In the genomic region with DNA sequence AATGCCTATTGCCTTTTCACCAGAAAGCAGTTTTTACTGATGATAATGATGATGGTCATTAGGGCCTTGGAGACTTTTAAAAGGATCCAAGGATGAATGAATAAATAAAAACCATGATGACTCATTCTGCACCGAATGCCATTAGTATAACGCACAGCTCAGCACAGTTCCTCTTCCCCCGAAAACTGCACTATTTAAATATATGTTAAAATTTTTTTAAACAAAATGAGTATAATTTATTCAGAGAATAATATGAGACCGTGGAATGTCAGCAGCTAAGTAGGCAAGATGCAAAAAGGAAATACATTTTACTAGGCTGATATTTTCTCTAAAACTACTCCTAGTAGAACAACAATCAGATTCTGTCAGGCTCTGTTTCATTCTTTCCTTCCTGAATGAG, we compare ENCODE assay signal across 13 cellular contexts.
DNase-seq lines count a peak whose midpoint lies in the region; ATAC-seq and TF ChIP-seq lines count a peak whose summit lies in the region.
"Had no signal": no experiment of that assay in that cellular context is flagged by ENCODE, and none has a peak within 500 bp of the region (broad histone marks: within the 10 kb centered on the region; RNA-seq: fewer than 3 reads in every experiment).

No MANE protein-coding gene starts in this region.

- TF ChIP-seq CTCF in OCI-LY3 (IDR thresholded peaks at IDR 0.05; ENCODE audit: low read depth, low read length) (no peak), choroid plexus epithelial cell (conservative IDR thresholded peaks at IDR 0.05; ENCODE audit: low read depth, low read length) (no peak), omental fat pad (IDR thresholded peaks at IDR 0.05) (no peak)

- DNase-seq in Caki2 (ENCODE audit: low read depth) (peak; percentile 15), choroid plexus epithelial cell (ENCODE audit: low read depth) (peak; percentile 70), omental fat pad (ENCODE audit: low spot score) (no peak), NCI-H526 treated with DMSO at 0.1 percent for 48 hours (lab: John Stamatoyannopoulos, UW) (no peak), NCI-H345 (lab: John Stamatoyannopoulos, UW) (no peak)
- DNase-seq: naive B cell had no signal

- H3K4me3 ChIP-seq in OCI-LY3 (ENCODE audit: low read length) (peak overlapping the region; percentile 25; the same call in 1 of the 2 replicates), choroid plexus epithelial cell (ENCODE audit: low read depth, low read length) (peak overlapping the region; percentile 24)
- H3K4me3 ChIP-seq: ascending aorta, skin epidermis had no signal

- H4K20me1 ChIP-seq in OCI-LY3 (ENCODE audit: insufficient read depth, low read length), result no peaks in the 10 kb centered on the region

- H3K4me2 ChIP-seq in OCI-LY3 (ENCODE audit: low read length), result peak overlapping the region; percentile 67

- H3K9ac ChIP-seq in OCI-LY3 (ENCODE audit: low read length), result no peak overlapping the region

- ATAC-seq in omental fat pad (ENCODE audit: low FRiP score), result peak; percentile 87
- ATAC-seq in GM21619 (IDR thresholded peaks at IDR 0.05; ENCODE audit: unreplicated experiment), result no peak
- no peak for ATAC-seq in GM18870 (IDR thresholded peaks at IDR 0.05; ENCODE audit: unreplicated experiment)
- ATAC-seq: HCT116 had no signal

- in situ Hi-C loops in Caki2 (cut with HindIII; ENCODE audit: low pct_unique_long_range_greater_than_20kb, low sequenced_read_pairs), result no loop called here

- peaks cover 23% of the 10 kb centered on the region for H3K4me1 ChIP-seq in OCI-LY3 (ENCODE audit: low read length)
- H3K4me1 ChIP-seq: ascending aorta had no signal

- H3K27ac ChIP-seq in OCI-LY3 (ENCODE audit: low read length), result no peak overlapping the region
- H3K27ac ChIP-seq: ascending aorta, skin epidermis, VCaP had no signal

- H3K36me3 ChIP-seq in OCI-LY3 (replicated peaks; ENCODE audit: low read depth, low read length), result no peaks in the 10 kb centered on the region
- H3K36me3 ChIP-seq: ascending aorta had no signal

- no peaks in the 10 kb centered on the region for H3K79me2 ChIP-seq in OCI-LY3 (ENCODE audit: low read length)

- no peaks in the 10 kb centered on the region for H3K27me3 ChIP-seq in OCI-LY3 (ENCODE audit: low read depth, low read length)
- H3K27me3 ChIP-seq: ascending aorta had no signal

- no peak overlapping the region for H2AFZ ChIP-seq in OCI-LY3 (ENCODE audit: low read depth, low read length)

- no peaks in the 10 kb centered on the region for H3K9me3 ChIP-seq in OCI-LY3 (ENCODE audit: insufficient read depth, low read length)
- H3K9me3 ChIP-seq: ascending aorta had no signal

Comparison
In these comparisons a context has a peak if more than half of its experiments do, and no peak if none do; other contexts are left out.
1. DNase-seq: peak in Caki2 (single experiment) and choroid plexus epithelial cell (single experiment); none in omental fat pad (single experiment), NCI-H526 treated with DMSO at 0.1 percent for 48 hours (single experiment) and NCI-H345 (single experiment).